10 cellular contexts compared by ENCODE assay signal in the genomic region with DNA sequence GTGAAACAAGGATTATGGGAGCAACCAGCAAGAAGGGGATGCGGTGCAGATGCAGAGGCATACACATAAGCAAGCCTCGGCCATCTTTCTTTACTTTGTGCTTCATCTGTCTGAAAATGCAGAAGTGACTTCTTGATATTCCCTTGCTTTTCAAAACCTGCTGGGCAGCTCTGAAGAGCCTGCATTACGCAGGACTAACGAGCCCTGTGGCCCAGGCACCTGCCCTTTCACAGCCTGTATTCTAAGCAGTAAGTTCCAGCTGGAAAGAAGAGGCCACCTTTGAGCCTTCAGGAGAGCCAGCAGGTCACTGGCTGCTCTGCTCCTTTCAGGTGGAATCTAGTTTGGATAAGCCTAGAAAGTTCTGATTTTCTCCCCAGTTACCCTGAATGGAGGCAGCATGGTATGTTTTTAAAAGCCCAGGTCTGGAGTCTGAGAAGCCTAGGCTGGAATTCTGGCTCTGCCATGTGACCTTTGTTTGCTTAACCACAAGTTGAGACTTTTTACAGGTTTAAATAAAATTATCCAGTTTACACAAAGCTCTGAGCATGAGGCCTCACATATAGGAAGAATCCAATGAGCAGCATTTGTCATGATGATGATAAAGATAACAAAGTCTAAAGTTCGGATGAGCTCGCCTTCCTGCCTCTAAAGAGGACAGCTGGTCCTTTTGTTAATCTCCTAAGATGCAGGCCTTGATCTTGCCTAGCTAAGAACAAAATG.
A peak's percentile ranks its signal among the peaks of the same experiment; 100 is the strongest.
DNase-seq lines count a peak whose midpoint lies in the region; ATAC-seq and TF ChIP-seq lines count a peak whose summit lies in the region.
"Had no signal": no experiment of that assay in that cellular context is flagged by ENCODE, and none has a peak within 500 bp of the region (broad histone marks: within the 10 kb centered on the region; RNA-seq: fewer than 3 reads in every experiment).

No MANE protein-coding gene starts in this region.

- peak overlapping the region in 1 of 2 experiments; percentile 17 for H3K4me3 ChIP-seq in neutrophil (ENCODE audit: low read depth in 1 of 2, low read length in 1 of 2)

- peaks cover 11% of the 10 kb centered on the region for H3K4me1 Mint-ChIP-seq in CD14-positive monocyte
- peaks cover 19% of the 10 kb centered on the region for H3K4me1 Mint-ChIP-seq in activated naive CD8-positive, alpha-beta T cell treated with anti-CD3 and anti-CD28 coated beads for 36 hours
- H3K4me1 Mint-ChIP-seq in activated CD8-positive, alpha-beta memory T cell treated with anti-CD3 and anti-CD28 coated beads, Interleukin-2, amount 10 ng/mL, durations not matched to agents 7 days and 5 days: peaks cover 17% of the 10 kb centered on the region

- ATAC-seq in activated CD8-positive, alpha-beta memory T cell treated with anti-CD3 and anti-CD28 coated beads, Interleukin-2, amount 10 ng/mL, durations not matched to agents 7 days and 5 days: no peak

- no peaks in the 10 kb centered on the region for H3K9me3 ChIP-seq in neutrophil

- in situ Hi-C loops in G401 (cut with HindIII; ENCODE audit: low sequenced_read_pairs) (no loop called here), GM13977 (cut with MboI; ENCODE audit: low pct_unique_long_range_greater_than_20kb, low sequenced_read_pairs, unreplicated experiment) (no loop called here)

- no peak for TF ChIP-seq CTCF in CD14-positive monocyte (IDR thresholded peaks at IDR 0.05)
- TF ChIP-seq CTCF in neutrophil (IDR thresholded peaks at IDR 0.05): no peak
- TF ChIP-seq CTCF in GM13977 (IDR thresholded peaks at IDR 0.05; ENCODE audit: extremely low read depth, insufficient read depth, missing control alignments): no peak

- peaks cover 0 to 5% (median 0%) of the 10 kb centered on the region in 3 donors for H3K27me3 Mint-ChIP-seq in CD14-positive monocyte (ENCODE audit: low read depth in 3 of 3)
- no peaks in the 10 kb centered on the region for H3K27me3 Mint-ChIP-seq in activated naive CD8-positive, alpha-beta T cell treated with anti-CD3 and anti-CD28 coated beads for 36 hours
- H3K27me3 Mint-ChIP-seq in activated CD8-positive, alpha-beta memory T cell treated with anti-CD3 and anti-CD28 coated beads, Interleukin-2, amount 10 ng/mL, durations not matched to agents 7 days and 5 days: no peaks in the 10 kb centered on the region

- peak overlapping the region; percentile 88 for H3K27ac ChIP-seq in neutrophil

- DNase-seq in CD14-positive monocyte (ENCODE audit: low spot score) (no peak), G401 (ENCODE audit: low spot score) (peak; percentile 18), nucleus accumbens (lab: John Stamatoyannopoulos, UW) (no peak), retina (no peak), GM13977 (ENCODE audit: low spot score) (no peak)
- no peak for DNase-seq in activated naive CD8-positive, alpha-beta T cell treated with anti-CD3 and anti-CD28 coated beads for 36 hours
- DNase-seq in activated CD8-positive, alpha-beta memory T cell treated with anti-CD3 and anti-CD28 coated beads, Interleukin-2, amount 10 ng/mL, durations not matched to agents 7 days and 5 days: no peak
- DNase-seq: effector memory CD4-positive, alpha-beta T cell; NCI-H2029 had no signal

- H3K36me3 Mint-ChIP-seq in CD14-positive monocyte: peaks cover 96% of the 10 kb centered on the region in 2 donors
- H3K36me3 Mint-ChIP-seq in activated naive CD8-positive, alpha-beta T cell treated with anti-CD3 and anti-CD28 coated beads for 36 hours: peaks cover 42% of the 10 kb centered on the region
- H3K36me3 Mint-ChIP-seq in activated CD8-positive, alpha-beta memory T cell treated with anti-CD3 and anti-CD28 coated beads, Interleukin-2, amount 10 ng/mL, durations not matched to agents 7 days and 5 days: peaks cover 44% of the 10 kb centered on the region

- H3K4me3 Mint-ChIP-seq in CD14-positive monocyte: no peak overlapping the region
- H3K4me3 Mint-ChIP-seq in activated naive CD8-positive, alpha-beta T cell treated with anti-CD3 and anti-CD28 coated beads for 36 hours: no peak overlapping the region
- H3K4me3 Mint-ChIP-seq in activated CD8-positive, alpha-beta memory T cell treated with anti-CD3 and anti-CD28 coated beads, Interleukin-2, amount 10 ng/mL, durations not matched to agents 7 days and 5 days: no peak overlapping the region

- H3K9me3 Mint-ChIP-seq in CD14-positive monocyte: peaks cover 0 to 3% (median 0%) of the 10 kb centered on the region in 7 donors
- no peaks in the 10 kb centered on the region for H3K9me3 Mint-ChIP-seq in activated naive CD8-positive, alpha-beta T cell treated with anti-CD3 and anti-CD28 coated beads for 36 hours
- H3K9me3 Mint-ChIP-seq in activated CD8-positive, alpha-beta memory T cell treated with anti-CD3 and anti-CD28 coated beads, Interleukin-2, amount 10 ng/mL, durations not matched to agents 7 days and 5 days (ENCODE audit: low read depth): no peaks in the 10 kb centered on the region

- H3K27ac Mint-ChIP-seq in CD14-positive monocyte: peak overlapping the region in 4 of 7 donors; percentile 26 to 73 (median 60)
- peak overlapping the region; percentile 72 for H3K27ac Mint-ChIP-seq in activated naive CD8-positive, alpha-beta T cell treated with anti-CD3 and anti-CD28 coated beads for 36 hours
- H3K27ac Mint-ChIP-seq in activated CD8-positive, alpha-beta memory T cell treated with anti-CD3 and anti-CD28 coated beads, Interleukin-2, amount 10 ng/mL, durations not matched to agents 7 days and 5 days: no peak overlapping the region

- intact Hi-C loops in CD14-positive monocyte (cut with micrococcal nuclease): no loop called here

- peaks cover 80% of the 10 kb centered on the region for H3K36me3 ChIP-seq in neutrophil

- H3K27me3 ChIP-seq in neutrophil: no peaks in the 10 kb centered on the region

- CTCF ChIA-PET in activated CD8-positive, alpha-beta memory T cell treated with anti-CD3 and anti-CD28 coated beads, Interleukin-2, amount 10 ng/mL, durations not matched to agents 7 days and 5 days (lab: Charles Lee): interaction anchor here (0.9 to 2.0 kb wide), 4 partner anchors 11 to 185 kb away, joined by 3 to 4 read pairs (median 4); a partner anchor contains a TSS

- H3K4me1 ChIP-seq in neutrophil (ENCODE audit: control insufficient read depth in 1 of 2, insufficient read depth in 1 of 2, low read depth in 1 of 2, low read length in 1 of 2): peaks cover 52% of the 10 kb centered on the region in 2 experiments
